Comparison of ENCODE assay signal across 8 cellular contexts in the genomic region with DNA sequence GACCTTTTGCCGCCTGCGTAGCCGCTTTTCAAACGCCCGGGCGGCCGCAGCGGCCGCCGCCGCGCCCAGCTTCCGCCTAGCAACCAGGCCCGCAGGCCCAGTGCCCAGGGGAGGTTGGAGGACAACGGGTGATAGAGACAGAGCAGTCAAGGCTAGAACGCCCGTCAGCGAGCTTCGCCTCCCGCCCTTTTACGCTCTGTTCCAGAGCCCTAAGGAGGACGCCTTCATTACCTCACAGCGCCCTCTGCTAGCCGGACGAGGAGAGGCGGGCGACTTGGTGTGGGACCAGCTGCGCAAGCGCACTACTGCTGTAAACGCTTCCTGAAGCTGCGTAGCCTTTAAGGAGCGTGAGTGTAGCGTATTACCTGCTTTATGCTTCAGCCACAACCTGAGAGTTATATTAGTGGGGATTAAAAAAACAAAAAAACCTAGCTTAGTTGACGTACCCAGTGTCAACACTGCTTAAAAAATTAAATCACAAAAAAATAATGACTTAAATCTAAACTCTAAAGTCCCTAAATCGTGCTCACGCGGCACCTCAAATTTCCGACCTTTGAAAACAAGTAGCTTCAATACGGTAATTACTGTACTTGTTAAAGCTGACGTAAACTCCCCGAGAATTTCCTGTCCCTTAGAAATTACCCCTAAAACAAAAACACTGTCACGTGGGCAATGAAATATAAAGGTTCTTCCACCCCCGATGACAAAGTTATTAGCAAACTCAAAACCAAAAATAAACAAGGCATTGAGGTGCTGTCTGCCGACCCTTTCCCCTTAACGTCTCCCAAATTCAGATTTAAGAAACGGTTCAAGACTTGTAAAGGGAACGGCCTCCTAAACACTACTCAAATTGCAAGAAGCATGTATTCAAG. TPM values are rescaled to one million over a fixed set of nuclear protein-coding genes. Genes with fewer than 3 reads are reported as not detected.
DNase-seq lines count a peak whose midpoint lies in the region; ATAC-seq and TF ChIP-seq lines count a peak whose summit lies in the region.

TSS of gene CEP120 (minus strand) at position 126 of the 872 bp plus-strand sequence. CDS start 405 bp downstream, outside the sequence.

- H3K36me3 ChIP-seq in left lung: no peaks in the 10 kb centered on the region

- H3K4me1 ChIP-seq in left lung: peaks cover 14 to 37% of the 10 kb centered on the region in 2 donors

- H3K27ac ChIP-seq in left lung: peak within 1 kb of the TSS; percentile 86 to 98

- no peaks in the 10 kb centered on the region for H3K27me3 ChIP-seq in left lung

- ATAC-seq in GM19351 (IDR thresholded peaks at IDR 0.05; ENCODE audit: unreplicated experiment) (peak; percentile 96), HG03521 (IDR thresholded peaks at IDR 0.05; ENCODE audit: unreplicated experiment) (peak; percentile 98), left lung (peak; percentile 99)

- intact Hi-C loops in left lung (cut with DNase I): no loop called here

- peak within 1 kb of the TSS; percentile 88 to 90 for H3K4me3 ChIP-seq in left lung

- no peaks in the 10 kb centered on the region for H3K9me3 ChIP-seq in left lung

- DNase-seq in CD1c-positive myeloid dendritic cell (ENCODE audit: extremely low spot score) (peak; percentile 99), NCI-H748 treated with DMSO at 0.1 percent for 48 hours (lab: John Stamatoyannopoulos, UW) (peak; percentile 96), dermis blood vessel endothelial cell (peak; percentile 100), left lung (peak; percentile 98 to 99)
- peak; percentile 82 to 96 for DNase-seq in activated CD4-positive, alpha-beta T cell treated with anti-CD3 and anti-CD28 coated beads, Interleukin-2, amount 50 U/mL, for 24 hours (ENCODE audit: low read depth in 1 of 2, low spot score in 1 of 2)
- DNase-seq in stimulated activated CD4-positive, alpha-beta T cell treated with anti-CD3 and anti-CD28 coated beads, Interleukin-2, amount 100 ng/mL, for 48 hours: peak; percentile 89 to 93

- TF ChIP-seq CTCF in left lung (IDR thresholded peaks at IDR 0.05): peak; percentile 63 to 84

RNA-seq across cellular contexts. Expression of gene CEP120, which starts in this region (rescaled TPM):
- total RNA-seq in dermis blood vessel endothelial cell (15.9 and 17.9 TPM in 2 replicates), left lung (10 to 100 TPM; 14.2 to 17.9 TPM)

Comparison
In these comparisons a context has a peak if more than half of its experiments do, and no peak if none do; other contexts are left out.
1. Peak in every context shown above with its lines: DNase-seq, ATAC-seq, H3K4me3 ChIP-seq and H3K27ac ChIP-seq.